Comparison of ENCODE assay signal across 8 cellular contexts in the genomic region with DNA sequence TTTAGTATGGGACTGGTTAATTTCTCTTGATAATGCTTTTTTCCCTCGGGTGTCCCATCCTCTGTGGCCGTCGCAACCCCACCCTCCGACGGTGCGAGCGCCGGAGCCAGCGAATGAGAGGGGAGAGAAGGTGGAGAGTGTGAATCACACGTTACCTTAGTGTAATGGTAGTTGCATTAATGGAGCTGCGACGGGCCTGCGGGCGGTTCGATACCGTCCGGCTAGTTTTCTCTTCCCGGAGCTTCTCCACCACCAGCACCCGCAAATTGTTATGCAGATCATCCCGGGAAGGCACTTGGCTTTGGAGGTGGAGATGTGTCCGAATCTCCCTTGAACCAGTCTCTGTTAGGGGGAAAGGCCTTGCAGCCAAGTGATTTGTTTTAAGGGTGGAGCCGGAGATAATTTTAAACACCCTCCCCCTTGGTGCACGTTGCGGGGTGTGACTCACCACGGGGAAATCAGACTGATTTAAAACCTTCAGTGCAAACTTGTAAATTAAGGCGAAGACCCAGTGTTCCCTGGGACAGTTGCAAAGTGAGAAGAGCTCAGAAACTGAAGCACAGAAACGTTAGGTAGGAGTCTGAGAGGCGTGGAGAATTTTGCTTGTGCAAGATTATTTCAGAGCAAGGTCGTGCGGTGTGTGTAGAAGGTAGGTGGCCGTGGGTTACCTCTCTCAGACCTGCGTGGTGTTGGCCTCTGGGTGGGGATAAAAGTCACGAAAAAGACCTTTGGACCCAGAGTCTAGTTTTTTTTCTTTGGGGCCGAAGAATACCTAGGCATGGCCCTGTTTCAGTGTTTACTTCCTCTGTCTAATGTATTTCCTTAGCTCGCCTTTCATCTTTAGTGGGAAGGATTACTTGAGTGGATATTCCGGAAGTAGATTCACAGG. TPM values are rescaled to one million over a fixed set of nuclear protein-coding genes. Genes with fewer than 3 reads are reported as not detected.
DNase-seq lines count a peak whose midpoint lies in the region; ATAC-seq and TF ChIP-seq lines count a peak whose summit lies in the region.

No MANE protein-coding gene starts in this region.

- H3K9me3 ChIP-seq in endodermal cell (ENCODE audit: control insufficient read depth, low read length), result no peaks in the 10 kb centered on the region

- ATAC-seq in HG02938 (IDR thresholded peaks at IDR 0.05; ENCODE audit: unreplicated experiment), result peak; percentile 34

- TF ChIP-seq CTCF in endodermal cell (conservative IDR thresholded peaks at IDR 0.05), result no peak

- H3K36me3 Mint-ChIP-seq in endodermal cell (ENCODE audit: low read depth), result peaks cover 12% of the 10 kb centered on the region

- H3K27me3 ChIP-seq in endodermal cell (ENCODE audit: control insufficient read depth, insufficient read depth, low read length, poor library complexity, severe bottlenecking), result no peaks in the 10 kb centered on the region

- peaks cover 3% of the 10 kb centered on the region for H3K36me3 ChIP-seq in endodermal cell (ENCODE audit: control insufficient read depth, insufficient read depth, low read length)

- H3K4me1 Mint-ChIP-seq in endodermal cell, result peaks cover 34% of the 10 kb centered on the region

- H3K4me3 ChIP-seq in endodermal cell (ENCODE audit: low read length), result peak overlapping the region; percentile 87

- H3K9ac ChIP-seq in endodermal cell (ENCODE audit: extremely low read depth, low read length, poor library complexity, severe bottlenecking), result peak overlapping the region; percentile 85

- H3K4me1 ChIP-seq in endodermal cell (ENCODE audit: control insufficient read depth, insufficient read depth, low read length), result no peaks in the 10 kb centered on the region

- no peaks in the 10 kb centered on the region for H3K9me3 Mint-ChIP-seq in endodermal cell

- peak overlapping the region; percentile 79 for H3K4me3 Mint-ChIP-seq in endodermal cell

- DNase-seq in DMS79 treated with DMSO at 0.1 percent for 48 hours (lab: John Stamatoyannopoulos, UW) (peak; percentile 35), DMS79 (lab: John Stamatoyannopoulos, UW) (no peak), NCI-H748 (lab: John Stamatoyannopoulos, UW; ENCODE audit: unreplicated experiment) (peak; percentile 27), endodermal cell (peak; percentile 91), mucosa of gallbladder (ENCODE audit: low spot score) (peak; percentile 68)
- DNase-seq in activated CD8-positive, alpha-beta memory T cell treated with anti-CD3 and anti-CD28 coated beads for 24 hours, result peak; percentile 90
- peak; percentile 77 for DNase-seq in stimulated activated CD8-positive, alpha-beta memory T cell treated with anti-CD3 and anti-CD28 coated beads, Interleukin-4, amount 100 ng/mL, for 48 hours

- H3K27me3 Mint-ChIP-seq in endodermal cell (ENCODE audit: insufficient read depth), result no peaks in the 10 kb centered on the region

- WGBS in endodermal cell (ENCODE audit: insufficient coverage in 1 of 2, insufficient read length in 1 of 2), 2 experiments, result 0 to 9% methylated on average over 7 to 36 of the region's 36 CpGs

- peak overlapping the region; percentile 94 for H3K27ac Mint-ChIP-seq in endodermal cell

- peak overlapping the region; percentile 33 for H3K27ac ChIP-seq in endodermal cell (ENCODE audit: low read depth, low read length)

RNA-seq across cellular contexts. Expression of a gene that starts 1.3 kb away (rescaled TPM):
- total RNA-seq in endodermal cell, result 100 to 1,000 TPM; 134 to 171 TPM
- 30.2 TPM for polyA plus RNA-seq in endodermal cell (2013, experiment 1 of 2)
- polyA plus RNA-seq in endodermal cell (2013, experiment 2 of 2), result 31.3 TPM
- total RNA-seq in mucosa of gallbladder, result 97.3 TPM

RNA-seq across cellular contexts. Expression of a gene that starts 43.9 kb away (rescaled TPM):
- total RNA-seq in endodermal cell (1 to 10 TPM; 2.2 to 3.7 TPM), mucosa of gallbladder (0.89 TPM)
- polyA plus RNA-seq in endodermal cell (2013, experiment 1 of 2), result 2.2 TPM
- polyA plus RNA-seq in endodermal cell (2013, experiment 2 of 2), result 2.2 TPM
